8 cellular contexts compared by ENCODE assay signal in the genomic region with DNA sequence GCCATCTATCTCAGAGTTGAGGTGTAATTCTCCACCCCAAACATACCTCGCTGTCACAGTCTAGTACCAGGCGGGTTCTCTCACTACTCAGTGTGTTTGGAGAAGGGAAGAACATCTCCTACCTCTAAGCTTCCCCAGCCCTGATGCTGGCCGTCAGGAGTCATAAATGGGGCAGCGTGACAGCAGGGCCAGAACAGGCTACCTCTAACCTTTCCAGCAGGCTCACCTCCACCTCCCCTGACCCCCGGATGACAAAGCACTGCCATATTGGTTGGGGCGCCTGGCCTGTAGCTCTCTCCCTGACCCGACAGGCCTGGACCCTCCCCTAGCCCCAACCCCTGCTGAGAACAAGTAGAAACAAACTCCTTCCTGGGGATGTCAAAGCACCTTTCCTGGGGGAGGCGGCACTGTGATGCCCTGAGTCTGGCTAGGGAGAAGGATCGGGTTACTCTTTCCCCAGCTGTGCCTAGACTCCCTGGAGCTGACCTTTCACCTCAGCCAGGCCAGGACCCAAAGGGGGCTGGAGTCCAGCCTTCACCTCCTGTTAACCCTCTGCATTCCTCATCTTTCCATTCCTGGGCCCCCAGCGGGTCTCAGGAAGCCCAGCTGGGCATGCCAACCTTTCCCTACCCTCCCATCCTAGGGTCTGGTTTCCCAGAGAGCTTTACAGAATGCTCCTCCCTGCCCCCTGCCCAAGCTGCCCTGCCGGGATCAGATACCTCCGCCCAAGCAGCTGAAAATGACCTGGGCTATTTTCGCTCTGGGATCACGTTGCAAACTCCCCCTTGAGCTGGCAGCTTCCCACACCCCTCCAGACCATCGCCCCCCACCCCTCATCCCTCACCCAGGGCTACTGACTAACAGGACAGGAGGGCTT. TPM values are rescaled to one million over a fixed set of nuclear protein-coding genes. Genes with fewer than 3 reads are reported as not detected.
DNase-seq lines count a peak whose midpoint lies in the region; ATAC-seq and TF ChIP-seq lines count a peak whose summit lies in the region.

No MANE protein-coding gene starts in this region.

- H3K27ac Mint-ChIP-seq in activated T-helper 17 cell treated with anti-CD3 and anti-CD28 coated beads, Interleukin-2, amount 50 U/mL, for 72 hours: peak overlapping the region; percentile 13

- H3K4me1 Mint-ChIP-seq in activated T-helper 17 cell treated with anti-CD3 and anti-CD28 coated beads, Interleukin-2, amount 50 U/mL, for 72 hours: peaks cover 19% of the 10 kb centered on the region

- H3K9me2 ChIP-seq in hepatocyte (replicated peaks; ENCODE audit: insufficient read depth): no peaks in the 10 kb centered on the region

- peaks cover 88% of the 10 kb centered on the region for H3K79me2 ChIP-seq in hepatocyte

- no peaks in the 10 kb centered on the region for H3K27me3 Mint-ChIP-seq in activated T-helper 17 cell treated with anti-CD3 and anti-CD28 coated beads, Interleukin-2, amount 50 U/mL, for 72 hours

- peak overlapping the region; percentile 78 for H3K27ac ChIP-seq in hepatocyte
- H3K27ac ChIP-seq in skeletal muscle tissue (ENCODE audit: low read depth, low read length): peak overlapping the region; percentile 94

- H3K4me1 ChIP-seq in hepatocyte (ENCODE audit: insufficient read depth): peaks cover 95% of the 10 kb centered on the region
- H3K4me1 ChIP-seq in skeletal muscle tissue (ENCODE audit: control insufficient read depth in 3 of 3, insufficient read depth in 3 of 3, low read length in 3 of 3): peaks cover 91 to 97% (median 96%) of the 10 kb centered on the region in 3 donors

- 68% methylated on average over 13 of the region's 15 CpGs for WGBS in hepatocyte (ENCODE audit: low lambda C conversion rate, missing lambda C conversion rate)

- H3K27me3 ChIP-seq in H7 (ENCODE audit: control insufficient read depth, insufficient read depth, low read length): no peaks in the 10 kb centered on the region
- no peaks in the 10 kb centered on the region for H3K27me3 ChIP-seq in hepatocyte
- no peaks in the 10 kb centered on the region for H3K27me3 ChIP-seq in skeletal muscle tissue (ENCODE audit: control insufficient read depth in 3 of 3, insufficient read depth in 3 of 3, low read length in 3 of 3)

- DNase-seq in H7 (peak; percentile 74), hepatocyte (ENCODE audit: low spot score) (no peak), NOMO-1 treated with dmso at 0.1 percent for 144 hours (lab: John Stamatoyannopoulos, UW; ENCODE audit: unreplicated experiment) (no peak)

- H3K4me3 Mint-ChIP-seq in activated T-helper 17 cell treated with anti-CD3 and anti-CD28 coated beads, Interleukin-2, amount 50 U/mL, for 72 hours: peak overlapping the region; percentile 63

- no peaks in the 10 kb centered on the region for H3K36me3 ChIP-seq in H7 (replicated peaks; ENCODE audit: control insufficient read depth, insufficient read depth, low read length)
- no peaks in the 10 kb centered on the region for H3K36me3 ChIP-seq in hepatocyte (replicated peaks; ENCODE audit: insufficient read depth, low read depth)
- peaks cover 0 to 5% (median 0%) of the 10 kb centered on the region in 3 donors for H3K36me3 ChIP-seq in skeletal muscle tissue (ENCODE audit: control insufficient read depth in 3 of 3, insufficient read depth in 3 of 3, low read length in 3 of 3)

- no peaks in the 10 kb centered on the region for H3K36me3 Mint-ChIP-seq in activated T-helper 17 cell treated with anti-CD3 and anti-CD28 coated beads, Interleukin-2, amount 50 U/mL, for 72 hours (ENCODE audit: low read depth)

- H2AFZ ChIP-seq in hepatocyte: no peak overlapping the region

- no peaks in the 10 kb centered on the region for H3K9me3 ChIP-seq in hepatocyte (ENCODE audit: low read depth)
- no peaks in the 10 kb centered on the region for H3K9me3 ChIP-seq in skeletal muscle tissue (ENCODE audit: control insufficient read depth in 3 of 3, low read length in 3 of 3)

- peaks cover 77% of the 10 kb centered on the region for H4K20me1 ChIP-seq in hepatocyte (ENCODE audit: insufficient read depth, poor library complexity, severe bottlenecking)

- TF ChIP-seq CTCF in hepatocyte (IDR thresholded peaks at IDR 0.05; ENCODE audit: poor library complexity): no peak

- peak overlapping the region; percentile 64 for H3K4me2 ChIP-seq in hepatocyte

- H3K4me3 ChIP-seq in H7 (ENCODE audit: insufficient read depth, low read depth, low read length): no peak overlapping the region
- H3K4me3 ChIP-seq in hepatocyte: no peak overlapping the region
- peak overlapping the region; percentile 40 to 58 (median 45) for H3K4me3 ChIP-seq in skeletal muscle tissue (ENCODE audit: low read length in 3 of 3)

- no peaks in the 10 kb centered on the region for H3K9me3 Mint-ChIP-seq in activated T-helper 17 cell treated with anti-CD3 and anti-CD28 coated beads, Interleukin-2, amount 50 U/mL, for 72 hours

- peak overlapping the region; percentile 64 to 82 (median 69) for H3K9ac ChIP-seq in skeletal muscle tissue (ENCODE audit: low read depth in 1 of 3, low read length in 3 of 3)

- no peak for ATAC-seq in activated T-helper 17 cell treated with anti-CD3 and anti-CD28 coated beads, Interleukin-2, amount 50 U/mL, for 72 hours (replicated peaks)
- no peak for ATAC-seq in GM18861 (IDR thresholded peaks at IDR 0.05; ENCODE audit: unreplicated experiment)
- ATAC-seq in GM18858 (IDR thresholded peaks at IDR 0.05; ENCODE audit: unreplicated experiment): no peak
- ATAC-seq in GM18511 (IDR thresholded peaks at IDR 0.05; ENCODE audit: unreplicated experiment): no peak

RNA-seq across cellular contexts. Expression of a gene that starts 34.2 kb away (rescaled TPM):
- 8.8 and 11.2 TPM in 2 replicates for total RNA-seq in H7 (2014; rRNA removed; shearing (Covaris generic))
- 10 to 100 TPM; 13.3 to 22.3 TPM for total RNA-seq in activated T-helper 17 cell treated with anti-CD3 and anti-CD28 coated beads, Interleukin-2, amount 50 U/mL, for 72 hours
- total RNA-seq in hepatocyte (6.7 and 13.3 TPM in 2 replicates), skeletal muscle tissue (19.8 TPM)
- polyA plus RNA-seq in hepatocyte: 12.2 and 14.4 TPM in 2 replicates

Comparison
In these comparisons a context has a peak if more than half of its experiments do, and no peak if none do; other contexts are left out.
1. H3K4me3 ChIP-seq: peak in skeletal muscle tissue (3 of 3); none in H7 (single experiment) and hepatocyte (single experiment).